In genomic region chr5:174532453-174533126, GRCh38 we compare ENCODE assay signal across 1 cellular context.
A peak's percentile ranks its signal among the peaks of the same experiment; 100 is the strongest.
TF ChIP-seq lines count a peak whose summit lies in the region.

No MANE protein-coding gene starts in this region.

TF ChIP-seq in HEK293, 187 proteins besides CTCF, POLR2A, EP300 and RAD21 (continued from another document and continues in another):
- TF ChIP-seq, protein P1, sequence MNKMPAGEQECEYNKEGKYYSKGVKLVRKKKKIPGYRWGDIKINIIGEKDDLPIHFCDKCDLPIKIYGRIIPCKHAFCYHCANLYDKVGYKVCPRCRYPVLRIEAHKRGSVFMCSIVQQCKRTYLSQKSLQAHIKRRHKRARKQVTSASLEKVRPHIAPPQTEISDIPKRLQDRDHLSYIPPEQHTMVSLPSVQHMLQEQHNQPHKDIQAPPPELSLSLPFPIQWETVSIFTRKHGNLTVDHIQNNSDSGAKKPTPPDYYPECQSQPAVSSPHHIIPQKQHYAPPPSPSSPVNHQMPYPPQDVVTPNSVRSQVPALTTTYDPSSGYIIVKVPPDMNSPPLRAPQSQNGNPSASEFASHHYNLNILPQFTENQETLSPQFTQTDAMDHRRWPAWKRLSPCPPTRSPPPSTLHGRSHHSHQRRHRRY (tag by site-specific recombination; IDR thresholded peaks at IDR 0.05): no peak
- TF ChIP-seq ZNF202 (tag by site-specific recombination; IDR thresholded peaks at IDR 0.05; ENCODE audit: borderline replicate concordance) (no peak), GLIS1 (tag by site-specific recombination; IDR thresholded peaks at IDR 0.05) (peak; percentile 80), ZNF292 (tag by site-specific recombination; IDR thresholded peaks at IDR 0.05; ENCODE audit: borderline replicate concordance, low read depth) (no peak), ZNF692 (tag by site-specific recombination; IDR thresholded peaks at IDR 0.05) (peak; percentile 70; the same call in 1 of the 2 replicates), ZNF19 (tag by site-specific recombination; IDR thresholded peaks at IDR 0.05; ENCODE audit: low read depth) (no peak), ZNF677 (tag by site-specific recombination; IDR thresholded peaks at IDR 0.05) (no peak), ZNF776 (tag by site-specific recombination; IDR thresholded peaks at IDR 0.05; ENCODE audit: borderline replicate concordance) (no peak), ZNF501 (tag by site-specific recombination; IDR thresholded peaks at IDR 0.05) (0 out of 2 replicates have a peak, but pooled peaks have one; percentile 30), HOXC10 (CRISPR knock-in tag; IDR thresholded peaks at IDR 0.05) (no peak), ZNF416 (tag by site-specific recombination; IDR thresholded peaks at IDR 0.05) (no peak), MZF1 (tag by site-specific recombination; IDR thresholded peaks at IDR 0.05; ENCODE audit: borderline replicate concordance) (no peak), ZNF302 (tag by site-specific recombination; IDR thresholded peaks at IDR 0.05; ENCODE audit: low read depth) (no peak), BCL11A (tag by site-specific recombination; IDR thresholded peaks at IDR 0.05; ENCODE audit: low read depth) (no peak), FEZF1 (tag by site-specific recombination; IDR thresholded peaks at IDR 0.05) (peak; percentile 50; the same call in 1 of the 2 replicates), ZNF214 (tag by site-specific recombination; IDR thresholded peaks at IDR 0.05; ENCODE audit: borderline replicate concordance) (no peak), SETDB1 (IDR thresholded peaks at IDR 0.05; ENCODE audit: insufficient read length, low read length) (no peak), ZNF16 (tag by site-specific recombination; IDR thresholded peaks at IDR 0.05; ENCODE audit: low read depth) (no peak), ZNF701 (tag by site-specific recombination; IDR thresholded peaks at IDR 0.05) (no peak), ZNF560 (tag by site-specific recombination; IDR thresholded peaks at IDR 0.05; ENCODE audit: borderline replicate concordance) (no peak), ZBTB44 (tag by site-specific recombination; IDR thresholded peaks at IDR 0.05) (peak; percentile 47; the same call in 1 of the 2 replicates), ZFP3 (tag by site-specific recombination; IDR thresholded peaks at IDR 0.05; ENCODE audit: low read depth) (peak; percentile 59; the same call in 1 of the 2 replicates), ZNF792 (tag by site-specific recombination; IDR thresholded peaks at IDR 0.05) (no peak), BCL11B (tag by site-specific recombination; IDR thresholded peaks at IDR 0.05; ENCODE audit: low read depth) (no peak), ZNF791 (tag by site-specific recombination; IDR thresholded peaks at IDR 0.05) (no peak), REPIN1 (tag by site-specific recombination; IDR thresholded peaks at IDR 0.05; ENCODE audit: low read depth) (no peak), ZFP41 (tag by site-specific recombination; IDR thresholded peaks at IDR 0.05; ENCODE audit: borderline replicate concordance) (no peak), ZNF777 (tag by site-specific recombination; IDR thresholded peaks at IDR 0.05; ENCODE audit: borderline replicate concordance) (no peak), ZNF555 (tag by site-specific recombination; conservative IDR thresholded peaks at IDR 0.05) (no peak), ZNF2 (tag by site-specific recombination; IDR thresholded peaks at IDR 0.05) (peak; percentile 67; the same call in 1 of the 2 replicates), ZBTB7A (tag by site-specific recombination; IDR thresholded peaks at IDR 0.05; ENCODE audit: low read depth) (no peak), ZNF621 (tag by site-specific recombination; IDR thresholded peaks at IDR 0.05) (no peak), EGR2 (tag by site-specific recombination; IDR thresholded peaks at IDR 0.05; ENCODE audit: low read depth) (peak; percentile 66; the same call in 1 of the 2 replicates), ZNF138 (tag by site-specific recombination; IDR thresholded peaks at IDR 0.05; ENCODE audit: borderline replicate concordance) (no peak), ZNF530 (tag by site-specific recombination; IDR thresholded peaks at IDR 0.05; ENCODE audit: low read depth) (no peak), ZBTB21 (tag by site-specific recombination; IDR thresholded peaks at IDR 0.05) (0 out of 2 replicates have a peak, but pooled peaks have one; percentile 9), KLF10 (tag by site-specific recombination; IDR thresholded peaks at IDR 0.05) (peak; percentile 93), ZNF624 (tag by site-specific recombination; IDR thresholded peaks at IDR 0.05) (no peak), YY2 (tag by site-specific recombination; IDR thresholded peaks at IDR 0.05) (no peak), ZFP37 (tag by site-specific recombination; IDR thresholded peaks at IDR 0.05) (no peak), ZNF76 (tag by site-specific recombination; IDR thresholded peaks at IDR 0.05; ENCODE audit: borderline replicate concordance, low read depth) (peak; percentile 85), ZNF211 (tag by site-specific recombination; IDR thresholded peaks at IDR 0.05; ENCODE audit: low read depth) (no peak), ZEB2 (tag by site-specific recombination; IDR thresholded peaks at IDR 0.05) (peak; percentile 63; the same call in 1 of the 2 replicates), ZNF132 (tag by site-specific recombination; IDR thresholded peaks at IDR 0.05; ENCODE audit: borderline replicate concordance) (no peak), ZNF155 (tag by site-specific recombination; IDR thresholded peaks at IDR 0.05) (no peak), ZXDB (tag by site-specific recombination; IDR thresholded peaks at IDR 0.05) (peak; percentile 66; the same call in 1 of the 2 replicates), PRDM1 (tag by site-specific recombination; IDR thresholded peaks at IDR 0.05) (no peak), SCRT2 (tag by site-specific recombination; IDR thresholded peaks at IDR 0.05) (no peak)
- TF ChIP-seq, protein P2, sequence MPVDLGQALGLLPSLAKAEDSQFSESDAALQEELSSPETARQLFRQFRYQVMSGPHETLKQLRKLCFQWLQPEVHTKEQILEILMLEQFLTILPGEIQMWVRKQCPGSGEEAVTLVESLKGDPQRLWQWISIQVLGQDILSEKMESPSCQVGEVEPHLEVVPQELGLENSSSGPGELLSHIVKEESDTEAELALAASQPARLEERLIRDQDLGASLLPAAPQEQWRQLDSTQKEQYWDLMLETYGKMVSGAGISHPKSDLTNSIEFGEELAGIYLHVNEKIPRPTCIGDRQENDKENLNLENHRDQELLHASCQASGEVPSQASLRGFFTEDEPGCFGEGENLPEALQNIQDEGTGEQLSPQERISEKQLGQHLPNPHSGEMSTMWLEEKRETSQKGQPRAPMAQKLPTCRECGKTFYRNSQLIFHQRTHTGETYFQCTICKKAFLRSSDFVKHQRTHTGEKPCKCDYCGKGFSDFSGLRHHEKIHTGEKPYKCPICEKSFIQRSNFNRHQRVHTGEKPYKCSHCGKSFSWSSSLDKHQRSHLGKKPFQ (tag by site-specific recombination; IDR thresholded peaks at IDR 0.05): peak; percentile 72; the same call in 1 of the 2 replicates
- TF ChIP-seq, protein P3, sequence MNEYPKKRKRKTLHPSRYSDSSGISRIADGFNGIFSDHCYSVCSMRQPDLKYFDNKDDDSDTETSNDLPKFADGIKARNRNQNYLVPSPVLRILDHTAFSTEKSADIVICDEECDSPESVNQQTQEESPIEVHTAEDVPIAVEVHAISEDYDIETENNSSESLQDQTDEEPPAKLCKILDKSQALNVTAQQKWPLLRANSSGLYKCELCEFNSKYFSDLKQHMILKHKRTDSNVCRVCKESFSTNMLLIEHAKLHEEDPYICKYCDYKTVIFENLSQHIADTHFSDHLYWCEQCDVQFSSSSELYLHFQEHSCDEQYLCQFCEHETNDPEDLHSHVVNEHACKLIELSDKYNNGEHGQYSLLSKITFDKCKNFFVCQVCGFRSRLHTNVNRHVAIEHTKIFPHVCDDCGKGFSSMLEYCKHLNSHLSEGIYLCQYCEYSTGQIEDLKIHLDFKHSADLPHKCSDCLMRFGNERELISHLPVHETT (tag by site-specific recombination; IDR thresholded peaks at IDR 0.05): peak; percentile 75
- TF ChIP-seq, protein P4, sequence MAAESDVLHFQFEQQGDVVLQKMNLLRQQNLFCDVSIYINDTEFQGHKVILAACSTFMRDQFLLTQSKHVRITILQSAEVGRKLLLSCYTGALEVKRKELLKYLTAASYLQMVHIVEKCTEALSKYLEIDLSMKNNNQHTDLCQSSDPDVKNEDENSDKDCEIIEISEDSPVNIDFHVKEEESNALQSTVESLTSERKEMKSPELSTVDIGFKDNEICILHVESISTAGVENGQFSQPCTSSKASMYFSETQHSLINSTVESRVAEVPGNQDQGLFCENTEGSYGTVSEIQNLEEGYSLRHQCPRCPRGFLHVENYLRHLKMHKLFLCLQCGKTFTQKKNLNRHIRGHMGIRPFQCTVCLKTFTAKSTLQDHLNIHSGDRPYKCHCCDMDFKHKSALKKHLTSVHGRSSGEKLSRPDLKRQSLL (tag by site-specific recombination; IDR thresholded peaks at IDR 0.05): no peak
- TF ChIP-seq, protein P5, sequence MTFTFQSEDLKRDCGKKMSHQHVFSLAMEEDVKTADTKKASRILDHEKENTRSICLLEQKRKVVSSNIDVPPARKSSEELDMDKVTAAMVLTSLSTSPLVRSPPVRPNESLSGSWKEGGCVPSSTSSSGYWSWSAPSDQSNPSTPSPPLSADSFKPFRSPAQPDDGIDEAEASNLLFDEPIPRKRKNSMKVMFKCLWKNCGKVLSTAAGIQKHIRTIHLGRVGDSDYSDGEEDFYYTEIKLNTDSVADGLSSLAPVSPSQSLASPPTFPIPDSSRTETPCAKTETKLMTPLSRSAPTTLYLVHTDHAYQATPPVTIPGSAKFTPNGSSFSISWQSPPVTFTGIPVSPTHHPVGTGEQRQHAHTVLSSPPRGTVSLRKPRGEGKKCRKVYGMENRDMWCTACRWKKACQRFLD (tag by site-specific recombination; IDR thresholded peaks at IDR 0.05): no peak
- TF ChIP-seq, protein P6, sequence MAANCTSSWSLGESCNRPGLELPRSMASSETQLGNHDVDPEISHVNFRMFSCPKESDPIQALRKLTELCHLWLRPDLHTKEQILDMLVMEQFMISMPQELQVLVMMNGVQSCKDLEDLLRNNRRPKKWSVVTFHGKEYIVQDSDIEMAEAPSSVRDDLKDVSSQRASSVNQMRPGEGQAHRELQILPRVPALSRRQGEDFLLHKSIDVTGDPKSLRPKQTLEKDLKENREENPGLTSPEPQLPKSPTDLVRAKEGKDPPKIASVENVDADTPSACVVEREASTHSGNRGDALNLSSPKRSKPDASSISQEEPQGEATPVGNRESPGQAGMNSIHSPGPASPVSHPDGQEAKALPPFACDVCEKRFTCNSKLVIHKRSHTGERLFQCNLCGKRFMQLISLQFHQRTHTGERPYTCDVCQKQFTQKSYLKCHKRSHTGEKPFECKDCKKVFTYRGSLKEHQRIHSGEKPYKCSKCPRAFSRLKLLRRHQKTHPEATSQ (tag by site-specific recombination; IDR thresholded peaks at IDR 0.05): no peak
- TF ChIP-seq, protein P7, sequence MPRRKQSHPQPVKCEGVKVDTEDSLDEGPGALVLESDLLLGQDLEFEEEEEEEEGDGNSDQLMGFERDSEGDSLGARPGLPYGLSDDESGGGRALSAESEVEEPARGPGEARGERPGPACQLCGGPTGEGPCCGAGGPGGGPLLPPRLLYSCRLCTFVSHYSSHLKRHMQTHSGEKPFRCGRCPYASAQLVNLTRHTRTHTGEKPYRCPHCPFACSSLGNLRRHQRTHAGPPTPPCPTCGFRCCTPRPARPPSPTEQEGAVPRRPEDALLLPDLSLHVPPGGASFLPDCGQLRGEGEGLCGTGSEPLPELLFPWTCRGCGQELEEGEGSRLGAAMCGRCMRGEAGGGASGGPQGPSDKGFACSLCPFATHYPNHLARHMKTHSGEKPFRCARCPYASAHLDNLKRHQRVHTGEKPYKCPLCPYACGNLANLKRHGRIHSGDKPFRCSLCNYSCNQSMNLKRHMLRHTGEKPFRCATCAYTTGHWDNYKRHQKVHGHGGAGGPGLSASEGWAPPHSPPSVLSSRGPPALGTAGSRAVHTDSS (tag by site-specific recombination; IDR thresholded peaks at IDR 0.05): no peak
